In genomic region chr3:100797921-100798491, GRCh38 we compare ENCODE assay signal across 2 cellular contexts.
TF ChIP-seq lines count a peak whose summit lies in the region.

No MANE protein-coding gene starts in this region.

TF ChIP-seq in SK-N-SH, 30 proteins besides CTCF, POLR2A, EP300 and RAD21:
- TF ChIP-seq PBX3 (IDR thresholded peaks at IDR 0.05), result 0 out of 2 replicates have a peak, but pooled peaks have one; percentile 22
- TF ChIP-seq MEF2A (IDR thresholded peaks at IDR 0.05; ENCODE audit: borderline replicate concordance, low read depth), result no peak
- peak; percentile 36; the same call in 1 of the 2 replicates for TF ChIP-seq TCF12 (IDR thresholded peaks at IDR 0.05)
- no peak for TF ChIP-seq GABPA (IDR thresholded peaks at IDR 0.05; ENCODE audit: low read depth)
- no peak for TF ChIP-seq YY1 (IDR thresholded peaks at IDR 0.05; ENCODE audit: low read depth)
- TF ChIP-seq RXRA (IDR thresholded peaks at IDR 0.05; ENCODE audit: borderline replicate concordance, low read depth), result no peak
- TF ChIP-seq, protein P1, sequence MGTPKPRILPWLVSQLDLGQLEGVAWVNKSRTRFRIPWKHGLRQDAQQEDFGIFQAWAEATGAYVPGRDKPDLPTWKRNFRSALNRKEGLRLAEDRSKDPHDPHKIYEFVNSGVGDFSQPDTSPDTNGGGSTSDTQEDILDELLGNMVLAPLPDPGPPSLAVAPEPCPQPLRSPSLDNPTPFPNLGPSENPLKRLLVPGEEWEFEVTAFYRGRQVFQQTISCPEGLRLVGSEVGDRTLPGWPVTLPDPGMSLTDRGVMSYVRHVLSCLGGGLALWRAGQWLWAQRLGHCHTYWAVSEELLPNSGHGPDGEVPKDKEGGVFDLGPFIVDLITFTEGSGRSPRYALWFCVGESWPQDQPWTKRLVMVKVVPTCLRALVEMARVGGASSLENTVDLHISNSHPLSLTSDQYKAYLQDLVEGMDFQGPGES (IDR thresholded peaks at IDR 0.05; ENCODE audit: low read depth, low read length), result no peak
- TF ChIP-seq, protein P2, sequence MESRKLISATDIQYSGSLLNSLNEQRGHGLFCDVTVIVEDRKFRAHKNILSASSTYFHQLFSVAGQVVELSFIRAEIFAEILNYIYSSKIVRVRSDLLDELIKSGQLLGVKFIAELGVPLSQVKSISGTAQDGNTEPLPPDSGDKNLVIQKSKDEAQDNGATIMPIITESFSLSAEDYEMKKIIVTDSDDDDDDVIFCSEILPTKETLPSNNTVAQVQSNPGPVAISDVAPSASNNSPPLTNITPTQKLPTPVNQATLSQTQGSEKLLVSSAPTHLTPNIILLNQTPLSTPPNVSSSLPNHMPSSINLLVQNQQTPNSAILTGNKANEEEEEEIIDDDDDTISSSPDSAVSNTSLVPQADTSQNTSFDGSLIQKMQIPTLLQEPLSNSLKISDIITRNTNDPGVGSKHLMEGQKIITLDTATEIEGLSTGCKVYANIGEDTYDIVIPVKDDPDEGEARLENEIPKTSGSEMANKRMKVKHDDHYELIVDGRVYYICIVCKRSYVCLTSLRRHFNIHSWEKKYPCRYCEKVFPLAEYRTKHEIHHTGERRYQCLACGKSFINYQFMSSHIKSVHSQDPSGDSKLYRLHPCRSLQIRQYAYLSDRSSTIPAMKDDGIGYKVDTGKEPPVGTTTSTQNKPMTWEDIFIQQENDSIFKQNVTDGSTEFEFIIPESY (IDR thresholded peaks at IDR 0.05; ENCODE audit: borderline replicate concordance, low read depth), result no peak
- 0 out of 2 replicates have a peak, but pooled peaks have one; percentile 30 for TF ChIP-seq JUND (IDR thresholded peaks at IDR 0.05)
- TF ChIP-seq TEAD4 (IDR thresholded peaks at IDR 0.05; ENCODE audit: borderline replicate concordance, insufficient read depth), result no peak
- no peak for TF ChIP-seq FOSL2 (IDR thresholded peaks at IDR 0.05; ENCODE audit: borderline replicate concordance, low read depth)
- no peak for TF ChIP-seq POLR2AphosphoS5 (IDR thresholded peaks at IDR 0.05; ENCODE audit: low read depth, low read length)
- TF ChIP-seq FOXM1 (IDR thresholded peaks at IDR 0.05; ENCODE audit: low read depth), result no peak

TF ChIP-seq in SK-N-SH treated with all-trans-retinoic acid at 6 μM for 48 hours, 23 proteins besides CTCF, POLR2A, EP300 and RAD21 (continued from another document):
- TF ChIP-seq CREB5 (CRISPR knock-in tag; IDR thresholded peaks at IDR 0.05; ENCODE audit: low read depth) (no peak), SNAI2 (CRISPR knock-in tag; IDR thresholded peaks at IDR 0.05) (no peak), CSDC2 (CRISPR knock-in tag; IDR thresholded peaks at IDR 0.05) (no peak), TCF4 (CRISPR knock-in tag; IDR thresholded peaks at IDR 0.05; ENCODE audit: borderline replicate concordance) (no peak), ARNTL (CRISPR knock-in tag; IDR thresholded peaks at IDR 0.05; ENCODE audit: borderline replicate concordance, low read depth) (no peak), ISL1 (CRISPR knock-in tag; IDR thresholded peaks at IDR 0.05) (no peak), ZFP3 (CRISPR knock-in tag; IDR thresholded peaks at IDR 0.05) (no peak)
- TF ChIP-seq, protein P3, sequence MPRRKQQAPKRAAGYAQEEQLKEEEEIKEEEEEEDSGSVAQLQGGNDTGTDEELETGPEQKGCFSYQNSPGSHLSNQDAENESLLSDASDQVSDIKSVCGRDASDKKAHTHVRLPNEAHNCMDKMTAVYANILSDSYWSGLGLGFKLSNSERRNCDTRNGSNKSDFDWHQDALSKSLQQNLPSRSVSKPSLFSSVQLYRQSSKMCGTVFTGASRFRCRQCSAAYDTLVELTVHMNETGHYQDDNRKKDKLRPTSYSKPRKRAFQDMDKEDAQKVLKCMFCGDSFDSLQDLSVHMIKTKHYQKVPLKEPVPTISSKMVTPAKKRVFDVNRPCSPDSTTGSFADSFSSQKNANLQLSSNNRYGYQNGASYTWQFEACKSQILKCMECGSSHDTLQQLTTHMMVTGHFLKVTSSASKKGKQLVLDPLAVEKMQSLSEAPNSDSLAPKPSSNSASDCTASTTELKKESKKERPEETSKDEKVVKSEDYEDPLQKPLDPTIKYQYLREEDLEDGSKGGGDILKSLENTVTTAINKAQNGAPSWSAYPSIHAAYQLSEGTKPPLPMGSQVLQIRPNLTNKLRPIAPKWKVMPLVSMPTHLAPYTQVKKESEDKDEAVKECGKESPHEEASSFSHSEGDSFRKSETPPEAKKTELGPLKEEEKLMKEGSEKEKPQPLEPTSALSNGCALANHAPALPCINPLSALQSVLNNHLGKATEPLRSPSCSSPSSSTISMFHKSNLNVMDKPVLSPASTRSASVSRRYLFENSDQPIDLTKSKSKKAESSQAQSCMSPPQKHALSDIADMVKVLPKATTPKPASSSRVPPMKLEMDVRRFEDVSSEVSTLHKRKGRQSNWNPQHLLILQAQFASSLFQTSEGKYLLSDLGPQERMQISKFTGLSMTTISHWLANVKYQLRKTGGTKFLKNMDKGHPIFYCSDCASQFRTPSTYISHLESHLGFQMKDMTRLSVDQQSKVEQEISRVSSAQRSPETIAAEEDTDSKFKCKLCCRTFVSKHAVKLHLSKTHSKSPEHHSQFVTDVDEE (CRISPR knock-in tag; IDR thresholded peaks at IDR 0.05), result no peak
